In the genomic region with DNA sequence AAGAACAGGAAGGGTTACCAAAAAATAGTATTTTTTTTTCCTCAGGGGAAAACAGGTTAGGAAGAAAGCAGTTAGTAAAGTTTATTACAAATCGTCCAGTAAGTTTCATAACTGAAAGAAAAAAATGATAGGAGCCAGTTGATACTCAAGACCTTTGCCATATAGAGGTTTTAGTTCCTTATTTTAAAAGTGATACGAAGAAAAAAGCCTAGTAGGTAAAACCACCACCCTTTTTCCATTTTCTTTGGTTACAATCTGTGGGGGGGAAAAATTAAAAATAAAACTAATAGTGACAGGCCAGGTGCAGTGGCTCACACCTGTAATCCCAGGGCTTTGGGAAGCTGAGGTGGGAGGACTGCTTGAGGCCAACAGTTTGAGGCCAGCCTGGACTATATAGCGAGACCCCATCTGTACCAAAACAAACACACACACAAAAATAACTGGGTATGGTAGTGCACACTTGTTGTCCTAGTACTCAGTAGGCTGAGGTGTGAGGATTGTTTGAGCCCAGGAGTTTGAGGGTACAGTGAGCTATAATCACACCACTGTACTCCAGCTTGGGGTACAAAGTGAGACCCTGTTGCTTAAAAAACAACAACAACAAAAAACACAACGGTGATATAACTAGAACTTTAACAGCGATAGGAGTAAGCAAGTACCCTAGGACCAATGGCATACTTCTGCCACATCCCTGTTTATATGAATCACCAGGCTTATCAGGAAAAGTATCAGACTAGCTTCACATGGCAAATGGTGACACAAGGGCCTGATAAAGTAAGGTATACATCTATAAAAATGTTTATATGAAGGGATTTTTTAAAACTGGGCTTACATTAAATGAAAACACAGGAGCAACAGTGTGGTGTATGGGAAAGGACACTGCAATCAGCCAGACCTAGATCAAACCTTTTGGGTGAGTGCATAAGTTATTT, we compare ENCODE assay signal across 13 cellular contexts. TPM values are rescaled to one million over a fixed set of nuclear protein-coding genes. Genes with fewer than 3 reads are reported as not detected.
DNase-seq lines count a peak whose midpoint lies in the region; ATAC-seq and TF ChIP-seq lines count a peak whose summit lies in the region.
"Had no signal": no experiment of that assay in that cellular context is flagged by ENCODE, and none has a peak within 500 bp of the region (broad histone marks: within the 10 kb centered on the region; RNA-seq: fewer than 3 reads in every experiment).

No MANE protein-coding gene starts in this region.

- CTCF ChIA-PET in GM10248 (lab: Yijun Ruan, JAX), result interaction anchor here (0.9 to 2.4 kb wide), 7 partner anchors 8 to 949 kb away, joined by 3 to 16 read pairs (median 7); no protein-coding TSS in a partner anchor
- CTCF ChIA-PET in naive thymus-derived CD4-positive, alpha-beta T cell (lab: Charles Lee), result interaction anchor here (1.1 kb wide), 1 partner anchor 16 kb away, joined by 3 read pairs; no protein-coding TSS in a partner anchor

- POLR2A ChIA-PET in GM10248 (lab: Yijun Ruan, JAX), result no interaction called here
- POLR2A ChIA-PET in naive thymus-derived CD4-positive, alpha-beta T cell (lab: Charles Lee), result no interaction called here

- intact Hi-C loops in naive thymus-derived CD4-positive, alpha-beta T cell (cut with micrococcal nuclease), result no loop called here
- intact Hi-C loops in posterior vena cava (cut with DNase I), result no loop called here

- no peak for ATAC-seq in naive thymus-derived CD4-positive, alpha-beta T cell
- ATAC-seq in HG03159 (IDR thresholded peaks at IDR 0.05; ENCODE audit: unreplicated experiment), result no peak

- H3K4me3 ChIP-seq in LNCaP clone FGC (ENCODE audit: low read depth, low read length), result peak overlapping the region; percentile 9; the same call in 1 of the 2 replicates
- no peak overlapping the region for H3K4me3 ChIP-seq in naive thymus-derived CD4-positive, alpha-beta T cell (ENCODE audit: low read length)
- H3K4me3 ChIP-seq: SK-N-MC had no signal

- H3K9me3 Mint-ChIP-seq in activated naive CD8-positive, alpha-beta T cell (ENCODE audit: low read depth), result no peaks in the 10 kb centered on the region
- no peaks in the 10 kb centered on the region for H3K9me3 Mint-ChIP-seq in naive thymus-derived CD4-positive, alpha-beta T cell

- peak; percentile 18 for DNase-seq in GM10248 (ENCODE audit: extremely low spot score)
- DNase-seq in LNCaP clone FGC (ENCODE audit: low read depth), result peak; percentile 65
- no peak for DNase-seq in naive thymus-derived CD4-positive, alpha-beta T cell
- DNase-seq in hypothalamus (lab: John Stamatoyannopoulos, UW), result no peak
- no peak for DNase-seq in posterior vena cava (ENCODE audit: low spot score)
- no peak for DNase-seq in T-helper 2 cell
- DNase-seq: DMS79 had no signal

- H3K36me3 ChIP-seq in naive thymus-derived CD4-positive, alpha-beta T cell (ENCODE audit: control insufficient read depth in 2 of 3, insufficient read depth in 3 of 3, low read length in 3 of 3), result peaks cover under 1 to 22% (median 6%) of the 10 kb centered on the region in 3 experiments

- H3K4me1 Mint-ChIP-seq in activated naive CD8-positive, alpha-beta T cell (ENCODE audit: low read depth), result peaks cover 44% of the 10 kb centered on the region
- H3K4me1 Mint-ChIP-seq in naive thymus-derived CD4-positive, alpha-beta T cell, result peaks cover 11 to 60% (median 57%) of the 10 kb centered on the region in 7 donors

- no peaks in the 10 kb centered on the region for H3K36me3 Mint-ChIP-seq in activated naive CD8-positive, alpha-beta T cell
- peaks cover 2 to 21% (median 6%) of the 10 kb centered on the region in 5 donors for H3K36me3 Mint-ChIP-seq in naive thymus-derived CD4-positive, alpha-beta T cell

- TF ChIP-seq CTCF in GM10248 (IDR thresholded peaks at IDR 0.05; ENCODE audit: control extremely low read depth, extremely low read depth, low read depth, missing control alignments), result no peak
- no peak for TF ChIP-seq CTCF in LNCaP clone FGC (IDR thresholded peaks at IDR 0.05; ENCODE audit: control insufficient read depth, extremely low read depth, insufficient read depth)

- no peaks in the 10 kb centered on the region for H3K27me3 ChIP-seq in naive thymus-derived CD4-positive, alpha-beta T cell (ENCODE audit: control insufficient read depth in 2 of 2, insufficient read depth in 2 of 2, low read length in 2 of 2)

- H3K27ac Mint-ChIP-seq in activated naive CD8-positive, alpha-beta T cell, result peak overlapping the region; percentile 85
- peak overlapping the region in 7 of 9 donors; percentile 8 to 62 (median 51) for H3K27ac Mint-ChIP-seq in naive thymus-derived CD4-positive, alpha-beta T cell

- peak overlapping the region; percentile 10 for H3K4me3 Mint-ChIP-seq in activated naive CD8-positive, alpha-beta T cell
- H3K4me3 Mint-ChIP-seq in naive thymus-derived CD4-positive, alpha-beta T cell, result peak overlapping the region in 6 of 10 donors; percentile 0 to 61 (median 32)

- peak overlapping the region; percentile 22 for H3K27ac ChIP-seq in naive thymus-derived CD4-positive, alpha-beta T cell (ENCODE audit: low read depth, low read length)
- H3K27ac ChIP-seq: SK-N-MC had no signal

- H3K4me1 ChIP-seq in naive thymus-derived CD4-positive, alpha-beta T cell (ENCODE audit: control insufficient read depth in 2 of 2, insufficient read depth in 2 of 2, low read length in 2 of 2), result peaks cover 14 to 35% of the 10 kb centered on the region in 2 donors

- H3K9me3 ChIP-seq in naive thymus-derived CD4-positive, alpha-beta T cell (ENCODE audit: control insufficient read depth in 2 of 3, low read length in 3 of 3), result no peaks in the 10 kb centered on the region

- H3K27me3 Mint-ChIP-seq in activated naive CD8-positive, alpha-beta T cell, result no peaks in the 10 kb centered on the region
- no peaks in the 10 kb centered on the region for H3K27me3 Mint-ChIP-seq in naive thymus-derived CD4-positive, alpha-beta T cell

RNA-seq across cellular contexts. Expression of a gene that starts 5.4 kb away (rescaled TPM):
- total RNA-seq in naive thymus-derived CD4-positive, alpha-beta T cell, result 100 to 1,000 TPM; 127 to 197 (median 183) TPM
- 100 to 1,000 TPM; 403 to 545 TPM for polyA plus RNA-seq in naive thymus-derived CD4-positive, alpha-beta T cell
- 100 to 1,000 TPM; 248 to 383 TPM for total RNA-seq in posterior vena cava

RNA-seq across cellular contexts. Expression of a gene that starts 5.8 kb away (rescaled TPM):
- total RNA-seq in naive thymus-derived CD4-positive, alpha-beta T cell, result 10 to 100 TPM in 3 of 5 experiments, 1 to 10 TPM in 2; 6.3 to 15.1 (median 12.2) TPM
- polyA plus RNA-seq in naive thymus-derived CD4-positive, alpha-beta T cell, result 1 to 10 TPM; 7.7 to 9.3 TPM
- total RNA-seq in posterior vena cava, result 1 to 10 TPM; 4.4 to 5.7 TPM

RNA-seq across cellular contexts. Expression of a gene that starts 29.7 kb away (rescaled TPM):
- total RNA-seq in naive thymus-derived CD4-positive, alpha-beta T cell, result not detected
- not detected for polyA plus RNA-seq in naive thymus-derived CD4-positive, alpha-beta T cell
- not detected for total RNA-seq in posterior vena cava
- total RNA-seq: activated CD8-positive, alpha-beta memory T cell treated with anti-CD3 and anti-CD28 coated beads for 36 hours; H1; skeletal muscle tissue had no signal
- polyA plus RNA-seq: H1 had no signal

Comparison
In these comparisons a context has a peak if more than half of its experiments do, and no peak if none do; other contexts are left out.
1. DNase-seq: peak in GM10248 (single experiment) and LNCaP clone FGC (single experiment); none in naive thymus-derived CD4-positive, alpha-beta T cell (0 of 9), hypothalamus (0 of 51), posterior vena cava (single experiment) and T-helper 2 cell (0 of 5).